In genomic region chr16:86575754-86576557, GRCh38 we compare ENCODE assay signal across 1 cellular context.
A peak's percentile ranks its signal among the peaks of the same experiment; 100 is the strongest.
TF ChIP-seq lines count a peak whose summit lies in the region.

No MANE protein-coding gene starts in this region.

TF ChIP-seq in HepG2, 621 proteins besides CTCF, POLR2A, EP300 and RAD21 (continued from another document):
- TF ChIP-seq SIX4 (CRISPR knock-in tag; IDR thresholded peaks at IDR 0.05) (0 out of 2 replicates have a peak, but pooled peaks have one; percentile 58), YEATS4 (CRISPR knock-in tag; IDR thresholded peaks at IDR 0.05; ENCODE audit: borderline replicate concordance) (peak; percentile 33; the same call in 1 of the 2 replicates)
TF ChIP-seq in HepG2: peak in this region for 30.
